In genomic region chrX:111868726-111869638, GRCh38 we compare ENCODE assay signal across 10 cellular contexts. TPM values are rescaled to one million over a fixed set of nuclear protein-coding genes. Genes with fewer than 3 reads are reported as not detected.
DNase-seq lines count a peak whose midpoint lies in the region; ATAC-seq, FAIRE-seq and TF ChIP-seq lines count a peak whose summit lies in the region.
"Had no signal": no experiment of that assay in that cellular context is flagged by ENCODE, and none has a peak within 500 bp of the region (broad histone marks: within the 10 kb centered on the region; RNA-seq: fewer than 3 reads in every experiment).

No MANE protein-coding gene starts in this region.

- no peak for DNase-seq in GM12892 (ENCODE audit: insufficient read length)
- peak; percentile 7 for DNase-seq in globus pallidus (ENCODE audit: low spot score)
- no peak for DNase-seq in hepatic stellate cell (ENCODE audit: low spot score)
- no peak for DNase-seq in AG08395 (ENCODE audit: low spot score)
- no peak for DNase-seq in omental fat pad (ENCODE audit: low spot score)
- no peak for DNase-seq in D341Med (ENCODE audit: low spot score)
- DNase-seq: psoas muscle had no signal

- peak; percentile 74 for FAIRE-seq in GM12892 (lab: Jason Lieb, UNC)

- no peak for TF ChIP-seq POLR2A in GM12892 (IDR thresholded peaks at IDR 0.05; ENCODE audit: low read depth, low read length)

- TF ChIP-seq CTCF in omental fat pad (IDR thresholded peaks at IDR 0.05), result no peak

- ATAC-seq in GM21528 (IDR thresholded peaks at IDR 0.05; ENCODE audit: low FRiP score, unreplicated experiment) (peak; percentile 57), HG03460 (IDR thresholded peaks at IDR 0.05; ENCODE audit: unreplicated experiment) (peak; percentile 59), omental fat pad (ENCODE audit: low FRiP score) (no peak)

RNA-seq across cellular contexts. Expression of gene TRPC5OS, which starts 7.0 kb away (rescaled TPM):
- not detected for polyA plus RNA-seq in GM12892 (2012; ENCODE audit: missing spikeins)
- total RNA-seq in omental fat pad, result not detected
- total RNA-seq: chondrocyte, psoas muscle had no signal
- polyA plus RNA-seq: psoas muscle had no signal
